Comparison of ENCODE assay signal across 8 cellular contexts in genomic region chr15:31707944-31708702, GRCh38.
DNase-seq lines count a peak whose midpoint lies in the region; ATAC-seq, FAIRE-seq and TF ChIP-seq lines count a peak whose summit lies in the region.
"Not testable (repeated sequence)": the region's sequence is repeated elsewhere in the genome, so short reads cannot be mapped to it uniquely, and the experiment has no call there.

No MANE protein-coding gene starts in this region.

- not testable (repeated sequence) for DNase-seq in GM19239 (ENCODE audit: insufficient read length, low spot score); activated CD8-positive, alpha-beta T cell treated with anti-CD3 and anti-CD28 coated beads, Interleukin-2, amount 10 ng/mL, durations not matched to agents 7 days and 5 days; stimulated activated effector memory CD8-positive, alpha-beta T cell treated with anti-CD3 and anti-CD28 coated beads, Interleukin-12 subunit alpha, Interleukin-12 subunit beta, amount 100 ng/mL, for 72 hours (ENCODE audit: low spot score in 2 of 2)

- H3K27me3 Mint-ChIP-seq in activated CD8-positive, alpha-beta T cell treated with anti-CD3 and anti-CD28 coated beads, Interleukin-2, amount 10 ng/mL, durations not matched to agents 7 days and 5 days (ENCODE audit: low read depth): not testable (repeated sequence)

- H3K4me3 Mint-ChIP-seq in activated CD8-positive, alpha-beta T cell treated with anti-CD3 and anti-CD28 coated beads, Interleukin-2, amount 10 ng/mL, durations not matched to agents 7 days and 5 days; stimulated activated effector memory CD8-positive, alpha-beta T cell treated with anti-CD3 and anti-CD28 coated beads, Interleukin-12 subunit alpha, Interleukin-12 subunit beta, amount 100 ng/mL, for 72 hours: not testable (repeated sequence)

- peak; percentile 88 for FAIRE-seq in GM19239 (lab: Jason Lieb, UNC)

- CTCF ChIA-PET in activated CD8-positive, alpha-beta T cell treated with anti-CD3 and anti-CD28 coated beads, Interleukin-2, amount 10 ng/mL, durations not matched to agents 7 days and 5 days (lab: Charles Lee): not testable (repeated sequence)

- H3K4me1 Mint-ChIP-seq in activated CD8-positive, alpha-beta T cell treated with anti-CD3 and anti-CD28 coated beads, Interleukin-2, amount 10 ng/mL, durations not matched to agents 7 days and 5 days (ENCODE audit: low read depth); stimulated activated effector memory CD8-positive, alpha-beta T cell treated with anti-CD3 and anti-CD28 coated beads, Interleukin-12 subunit alpha, Interleukin-12 subunit beta, amount 100 ng/mL, for 72 hours: not testable (repeated sequence)

- H3K27ac Mint-ChIP-seq in activated CD8-positive, alpha-beta T cell treated with anti-CD3 and anti-CD28 coated beads, Interleukin-2, amount 10 ng/mL, durations not matched to agents 7 days and 5 days; stimulated activated effector memory CD8-positive, alpha-beta T cell treated with anti-CD3 and anti-CD28 coated beads, Interleukin-12 subunit alpha, Interleukin-12 subunit beta, amount 100 ng/mL, for 72 hours: not testable (repeated sequence)

- not testable (repeated sequence) for H3K36me3 Mint-ChIP-seq in activated CD8-positive, alpha-beta T cell treated with anti-CD3 and anti-CD28 coated beads, Interleukin-2, amount 10 ng/mL, durations not matched to agents 7 days and 5 days (ENCODE audit: low read depth); stimulated activated effector memory CD8-positive, alpha-beta T cell treated with anti-CD3 and anti-CD28 coated beads, Interleukin-12 subunit alpha, Interleukin-12 subunit beta, amount 100 ng/mL, for 72 hours

- ATAC-seq in GM18505 (IDR thresholded peaks at IDR 0.05; ENCODE audit: unreplicated experiment) (peak; percentile 58), GM21447 (IDR thresholded peaks at IDR 0.05; ENCODE audit: unreplicated experiment) (peak; percentile 59), HG02759 (IDR thresholded peaks at IDR 0.05; ENCODE audit: unreplicated experiment) (peak; percentile 57), HG03066 (IDR thresholded peaks at IDR 0.05; ENCODE audit: low read depth, unreplicated experiment) (peak; percentile 62), HG03460 (IDR thresholded peaks at IDR 0.05; ENCODE audit: unreplicated experiment) (peak; percentile 66)
- ATAC-seq in activated CD8-positive, alpha-beta T cell treated with anti-CD3 and anti-CD28 coated beads, Interleukin-2, amount 10 ng/mL, durations not matched to agents 7 days and 5 days: peak; percentile 36
- ATAC-seq in stimulated activated effector memory CD8-positive, alpha-beta T cell treated with anti-CD3 and anti-CD28 coated beads, Interleukin-12 subunit alpha, Interleukin-12 subunit beta, amount 100 ng/mL, for 72 hours: peak; percentile 88

- TF ChIP-seq POLR2A in GM18505 (IDR thresholded peaks at IDR 0.05; ENCODE audit: borderline replicate concordance, extremely low read depth, insufficient read depth, insufficient read length): not testable (repeated sequence)

- not testable (repeated sequence) for H3K9me3 Mint-ChIP-seq in activated CD8-positive, alpha-beta T cell treated with anti-CD3 and anti-CD28 coated beads, Interleukin-2, amount 10 ng/mL, durations not matched to agents 7 days and 5 days (ENCODE audit: insufficient read depth); stimulated activated effector memory CD8-positive, alpha-beta T cell treated with anti-CD3 and anti-CD28 coated beads, Interleukin-12 subunit alpha, Interleukin-12 subunit beta, amount 100 ng/mL, for 72 hours

- POLR2A ChIA-PET in activated CD8-positive, alpha-beta T cell treated with anti-CD3 and anti-CD28 coated beads, Interleukin-2, amount 10 ng/mL, durations not matched to agents 7 days and 5 days (lab: Charles Lee): not testable (repeated sequence)

Comparison
In these comparisons a context has a peak if more than half of its experiments do, and no peak if none do; other contexts are left out.
1. ATAC-seq: peak in every context shown above with its lines; median percentile 88 in stimulated activated effector memory CD8-positive, alpha-beta T cell treated with anti-CD3 and anti-CD28 coated beads, Interleukin-12 subunit alpha, Interleukin-12 subunit beta, amount 100 ng/mL, for 72 hours; 66 in HG03460; 62 in HG03066; 59 in GM21447; 58 in GM18505; 57 in HG02759; 36 in activated CD8-positive, alpha-beta T cell treated with anti-CD3 and anti-CD28 coated beads, Interleukin-2, amount 10 ng/mL, durations not matched to agents 7 days and 5 days.